Comparison of ENCODE assay signal across 2 cellular contexts in genomic region chr5:134590992-134591659, GRCh38.
TF ChIP-seq lines count a peak whose summit lies in the region.

No MANE protein-coding gene starts in this region.

TF ChIP-seq in GM12891, 5 proteins besides CTCF, POLR2A, EP300 and RAD21:
- TF ChIP-seq TAF1 (IDR thresholded peaks at IDR 0.05; ENCODE audit: low read depth, low read length): no peak
- no peak for TF ChIP-seq PAX5 (IDR thresholded peaks at IDR 0.05; ENCODE audit: insufficient read depth, low read length, severe bottlenecking)
- no peak for TF ChIP-seq POLR2AphosphoS5 (IDR thresholded peaks at IDR 0.05; ENCODE audit: low read depth, low read length)
- TF ChIP-seq POU2F2 (IDR thresholded peaks at IDR 0.05; ENCODE audit: low read depth, low read length): no peak
- no peak for TF ChIP-seq SPI1 (IDR thresholded peaks at IDR 0.05; ENCODE audit: low read depth, low read length)

TF ChIP-seq in H1, 55 proteins besides CTCF, POLR2A, EP300 and RAD21:
- TF ChIP-seq RFX5 (IDR thresholded peaks at IDR 0.05; ENCODE audit: borderline replicate concordance, low read depth, low read length): peak; percentile 87
- TF ChIP-seq CREB1 (IDR thresholded peaks at IDR 0.05): peak; percentile 73
- TF ChIP-seq SP1 (IDR thresholded peaks at IDR 0.05; ENCODE audit: low read depth, low read length): no peak
- no peak for TF ChIP-seq YY1 (IDR thresholded peaks at IDR 0.05; ENCODE audit: low read depth, low read length)
